In genomic region chr15:25933456-25934158, GRCh38 we compare ENCODE assay signal across 8 cellular contexts.
DNase-seq lines count a peak whose midpoint lies in the region; ATAC-seq and TF ChIP-seq lines count a peak whose summit lies in the region.

No MANE protein-coding gene starts in this region.

- H3K4me3 Mint-ChIP-seq in activated CD4-positive, alpha-beta T cell treated with anti-CD3 and anti-CD28 coated beads for 36 hours: peak overlapping the region; percentile 62

- ATAC-seq in GM18907 (IDR thresholded peaks at IDR 0.05; ENCODE audit: unreplicated experiment): peak; percentile 86
- peak; percentile 99 for ATAC-seq in activated CD4-positive, alpha-beta T cell treated with anti-CD3 and anti-CD28 coated beads for 36 hours

- POLR2A ChIA-PET in activated CD4-positive, alpha-beta T cell treated with anti-CD3 and anti-CD28 coated beads for 36 hours (lab: Charles Lee): interaction anchor here (0.6 kb wide), 1 partner anchor 141 kb away, joined by 3 read pairs; no protein-coding TSS in a partner anchor

- H3K9ac ChIP-seq in colonic mucosa (ENCODE audit: low read depth in 2 of 2, low read length in 2 of 2): no peak overlapping the region

- peak; percentile 14 for DNase-seq in NCI-H128 (lab: John Stamatoyannopoulos, UW; ENCODE audit: unreplicated experiment)
- peak; percentile 86 for DNase-seq in activated CD4-positive, alpha-beta T cell treated with anti-CD3 and anti-CD28 coated beads for 36 hours
- DNase-seq in colonic mucosa: peak; percentile 34
- DNase-seq in left kidney (ENCODE audit: low read depth, low spot score): peak; percentile 94
- peak; percentile 52 for DNase-seq in stimulated activated CD4-positive, alpha-beta T cell treated with anti-CD3 and anti-CD28 coated beads, Interleukin-2, amount 100 ng/mL, for 4 hours (ENCODE audit: low read depth)
- no peak for DNase-seq in NCI-H1417 treated with DMSO at 0.1 percent for 48 hours (lab: John Stamatoyannopoulos, UW)

- peaks cover 5% of the 10 kb centered on the region for H3K36me3 Mint-ChIP-seq in activated CD4-positive, alpha-beta T cell treated with anti-CD3 and anti-CD28 coated beads for 36 hours (ENCODE audit: low read depth)

- H3K9me3 Mint-ChIP-seq in activated CD4-positive, alpha-beta T cell treated with anti-CD3 and anti-CD28 coated beads for 36 hours (ENCODE audit: low read depth): peaks cover 3% of the 10 kb centered on the region

- CTCF ChIA-PET in activated CD4-positive, alpha-beta T cell treated with anti-CD3 and anti-CD28 coated beads for 36 hours (lab: Charles Lee): interaction anchor here (0.6 to 2.7 kb wide), 27 partner anchors 9 to 546 kb away, joined by 3 to 16 read pairs (median 4); no protein-coding TSS in a partner anchor

- H3K27me3 ChIP-seq in colonic mucosa: no peaks in the 10 kb centered on the region

- H3K27me3 Mint-ChIP-seq in activated CD4-positive, alpha-beta T cell treated with anti-CD3 and anti-CD28 coated beads for 36 hours: no peaks in the 10 kb centered on the region

- intact Hi-C loops in activated CD4-positive, alpha-beta T cell treated with anti-CD3 and anti-CD28 coated beads for 36 hours (cut with DNase I, micrococcal nuclease): loop anchor here (1.0 to 10.0 kb wide), 9 partner anchors 15 to 425 kb away; no protein-coding TSS in a partner anchor
- intact Hi-C loops in colonic mucosa (cut with DNase I): no loop called here

- H3K27ac Mint-ChIP-seq in activated CD4-positive, alpha-beta T cell treated with anti-CD3 and anti-CD28 coated beads for 36 hours: peak overlapping the region; percentile 88

- H3K27ac ChIP-seq in 22Rv1 (no peak overlapping the region), colonic mucosa (no peak overlapping the region)

- TF ChIP-seq CTCF in 22Rv1 (IDR thresholded peaks at IDR 0.05) (peak; percentile 91), colonic mucosa (IDR thresholded peaks at IDR 0.05) (no peak)

- no peaks in the 10 kb centered on the region for H3K9me3 ChIP-seq in colonic mucosa

- no peaks in the 10 kb centered on the region for H3K36me3 ChIP-seq in colonic mucosa

- H3K4me3 ChIP-seq in colonic mucosa: no peak overlapping the region

- peaks cover 5% of the 10 kb centered on the region for H3K4me1 Mint-ChIP-seq in activated CD4-positive, alpha-beta T cell treated with anti-CD3 and anti-CD28 coated beads for 36 hours

- no peaks in the 10 kb centered on the region for H3K4me1 ChIP-seq in colonic mucosa
